In the genomic region with DNA sequence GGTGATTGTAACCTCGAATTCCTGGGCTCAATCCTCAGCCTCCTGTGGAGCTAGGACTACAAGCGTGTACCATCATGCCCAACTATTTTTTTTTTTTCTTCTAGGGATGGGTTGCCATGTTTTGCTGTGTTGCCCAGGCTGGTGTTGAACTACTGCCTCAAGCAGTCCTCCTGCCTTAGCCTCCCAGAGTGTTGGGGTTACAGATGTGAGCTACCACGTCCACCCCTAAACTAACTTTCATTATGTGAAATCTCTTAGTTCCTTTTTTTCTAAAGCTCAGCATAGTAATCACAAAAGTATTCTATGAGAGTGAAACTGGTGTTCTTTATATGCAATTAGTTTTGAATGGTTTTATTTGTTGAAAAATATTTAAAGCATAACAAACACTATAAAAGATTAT, we compare ENCODE assay signal across 22 cellular contexts.
DNase-seq lines count a peak whose midpoint lies in the region; ATAC-seq and TF ChIP-seq lines count a peak whose summit lies in the region.
"Had no signal": no experiment of that assay in that cellular context is flagged by ENCODE, and none has a peak within 500 bp of the region (broad histone marks: within the 10 kb centered on the region; RNA-seq: fewer than 3 reads in every experiment).

No MANE protein-coding gene starts in this region.

- H3K27ac ChIP-seq in psoas muscle (no peak overlapping the region), aorta (ENCODE audit: low read depth in 1 of 2, low read length in 2 of 2) (no peak overlapping the region)
- H3K27ac ChIP-seq: brain microvascular endothelial cell, gastroesophageal sphincter, prostate gland, uterus had no signal

- peaks cover 10 to 100% of the 10 kb centered on the region in 2 donors for H3K36me3 ChIP-seq in psoas muscle (ENCODE audit: insufficient read depth in 1 of 2, low read depth in 1 of 2)
- peaks cover 2 to 5% of the 10 kb centered on the region in 2 donors for H3K36me3 ChIP-seq in aorta (ENCODE audit: control insufficient read depth in 1 of 2, insufficient read depth in 2 of 2, low read length in 1 of 2)
- H3K36me3 ChIP-seq: uterus had no signal

- H3K9me3 ChIP-seq in psoas muscle (no peaks in the 10 kb centered on the region), aorta (ENCODE audit: control insufficient read depth, low read length) (no peaks in the 10 kb centered on the region)
- H3K9me3 ChIP-seq: gastroesophageal sphincter, HAP-1, prostate gland, uterus had no signal

- DNase-seq in GM12865 (ENCODE audit: low read depth): peak; percentile 60
- DNase-seq in NCI-H510A treated with DMSO at 0.1 percent for 48 hours (lab: John Stamatoyannopoulos, UW): no peak
- DNase-seq in activated T-cell treated with anti-CD3 and anti-CD28 coated beads for 4 hours: no peak
- no peak for DNase-seq in psoas muscle
- no peak for DNase-seq in aorta
- DNase-seq: activated CD4-positive, alpha-beta T cell treated with anti-CD3 and anti-CD28 coated beads, Interleukin-2, amount 50 U/mL, for 48 hours; activated CD8-positive, alpha-beta memory T cell treated with anti-CD3 and anti-CD28 coated beads, Interleukin-2, amount 50 U/mL, for 48 hours; brain microvascular endothelial cell; COR-L47; DMS79 treated with DMSO at 0.1 percent for 48 hours; NCI-H2171; NCI-H526 treated with DMSO at 0.1 percent for 48 hours; RPMI8226; uterus had no signal

- H3K27me3 ChIP-seq in psoas muscle (ENCODE audit: insufficient read depth in 3 of 3, low read length in 2 of 3) (no peaks in the 10 kb centered on the region), aorta (ENCODE audit: control insufficient read depth in 1 of 2, insufficient read depth in 2 of 2, low read length in 1 of 2) (no peaks in the 10 kb centered on the region)
- H3K27me3 ChIP-seq: brain microvascular endothelial cell, gastroesophageal sphincter, uterus had no signal

- peak; percentile 50 for ATAC-seq in GM19043 (IDR thresholded peaks at IDR 0.05; ENCODE audit: low read depth, unreplicated experiment)
- peak; percentile 58 for ATAC-seq in HG02678 (IDR thresholded peaks at IDR 0.05; ENCODE audit: unreplicated experiment)
- peak; percentile 48 for ATAC-seq in HG03460 (IDR thresholded peaks at IDR 0.05; ENCODE audit: unreplicated experiment)
- ATAC-seq in psoas muscle: no peak
- no peak for ATAC-seq in aorta (ENCODE audit: low FRiP score)
- ATAC-seq: gastroesophageal sphincter, SK-N-SH treated with all-trans-retinoic acid at 6 μM for 48 hours had no signal

- no peaks in the 10 kb centered on the region for H3K4me1 ChIP-seq in psoas muscle
- H3K4me1 ChIP-seq in aorta (ENCODE audit: control insufficient read depth in 1 of 2, insufficient read depth in 2 of 2, low read length in 2 of 2): no peaks in the 10 kb centered on the region
- H3K4me1 ChIP-seq: gastroesophageal sphincter, HAP-1, prostate gland, uterus had no signal

- TF ChIP-seq CTCF in GM12865 (IDR thresholded peaks at IDR 0.05; ENCODE audit: insufficient read depth, low read depth, low read length, missing control alignments) (no peak), psoas muscle (IDR thresholded peaks at IDR 0.05) (no peak)

- 95 to 98% (median 97%) methylated on average over 3 of the region's 3 CpGs for WGBS in psoas muscle, 3 donors
- 96 to 97% methylated on average over 3 of the region's 3 CpGs for WGBS in aorta, 2 donors

- intact Hi-C loops in psoas muscle (cut with DNase I): loop anchor here (5.0 to 10.0 kb wide), 3 partner anchors 47 to 179 kb away; no protein-coding TSS in a partner anchor
- intact Hi-C loops in aorta (cut with DNase I): loop anchor here in 1 of 2 donors (10.0 kb wide), 1 partner anchor 59 kb away; no protein-coding TSS in a partner anchor

- H3K4me3 ChIP-seq in GM12865 (ENCODE audit: low read depth, low read length) (no peak overlapping the region), psoas muscle (no peak overlapping the region), aorta (ENCODE audit: low read length in 2 of 2) (no peak overlapping the region)
- H3K4me3 ChIP-seq: gastroesophageal sphincter, HAP-1, lung, prostate gland, uterus had no signal

Comparison
In these comparisons a context has a peak if more than half of its experiments do, and no peak if none do; other contexts are left out.
1. ATAC-seq: peak in GM19043 (single experiment), HG02678 (single experiment) and HG03460 (single experiment); none in psoas muscle (0 of 4) and aorta (single experiment).